ENCODE assay signal across 8 cellular contexts in the genomic region with DNA sequence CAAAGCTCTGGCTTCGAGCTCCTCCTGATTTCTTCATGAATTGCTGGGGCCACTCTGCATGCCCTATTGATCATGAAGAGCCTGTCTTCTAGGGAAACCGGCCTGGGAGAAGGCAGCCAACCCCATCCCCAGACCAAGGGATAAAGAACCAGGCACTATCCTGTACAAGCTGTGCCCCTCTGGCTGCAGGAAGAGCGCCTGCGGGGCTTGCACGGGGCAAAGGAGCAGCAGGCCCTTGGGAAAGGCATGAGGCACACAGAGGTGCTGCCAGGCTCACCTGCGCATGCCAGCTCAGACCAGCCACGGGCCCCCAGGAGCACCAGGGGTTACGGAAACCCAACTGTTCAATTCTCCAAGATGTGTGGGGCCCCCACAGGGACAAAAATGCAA. TPM values are rescaled to one million over a fixed set of nuclear protein-coding genes. Genes with fewer than 3 reads are reported as not detected.
DNase-seq lines count a peak whose midpoint lies in the region; ATAC-seq and TF ChIP-seq lines count a peak whose summit lies in the region.

No MANE protein-coding gene starts in this region.

- H3K27me3 Mint-ChIP-seq in activated CD4-positive, alpha-beta T cell treated with anti-CD3 and anti-CD28 coated beads, Interleukin-2, amount 10 ng/mL, durations not matched to agents 7 days and 5 days, result no peaks in the 10 kb centered on the region
- H3K27me3 Mint-ChIP-seq in activated naive CD8-positive, alpha-beta T cell, result no peaks in the 10 kb centered on the region

- no peak for DNase-seq in activated CD4-positive, alpha-beta T cell treated with anti-CD3 and anti-CD28 coated beads, Interleukin-2, amount 10 ng/mL, durations not matched to agents 7 days and 5 days
- DNase-seq in activated CD4-positive, alpha-beta T cell treated with anti-CD3 and anti-CD28 coated beads for 48 hours, result no peak
- DNase-seq in left lobe of liver (ENCODE audit: low spot score) (peak; percentile 62), thoracic aorta (ENCODE audit: low spot score) (no peak), NCI-H2196 (lab: John Stamatoyannopoulos, UW; ENCODE audit: unreplicated experiment) (no peak), pons (ENCODE audit: low spot score) (no peak)

- H3K36me3 Mint-ChIP-seq in activated CD4-positive, alpha-beta T cell treated with anti-CD3 and anti-CD28 coated beads, Interleukin-2, amount 10 ng/mL, durations not matched to agents 7 days and 5 days (ENCODE audit: low read depth), result no peaks in the 10 kb centered on the region
- H3K36me3 Mint-ChIP-seq in activated naive CD8-positive, alpha-beta T cell, result no peaks in the 10 kb centered on the region

- H3K4me3 ChIP-seq in thoracic aorta, result peak overlapping the region; percentile 93

- no peaks in the 10 kb centered on the region for H3K27me3 ChIP-seq in thoracic aorta (replicated peaks; ENCODE audit: insufficient read depth)

- H3K9me3 ChIP-seq in thoracic aorta, result no peaks in the 10 kb centered on the region

- peak overlapping the region; percentile 83 for H3K4me3 Mint-ChIP-seq in activated CD4-positive, alpha-beta T cell treated with anti-CD3 and anti-CD28 coated beads, Interleukin-2, amount 10 ng/mL, durations not matched to agents 7 days and 5 days
- H3K4me3 Mint-ChIP-seq in activated naive CD8-positive, alpha-beta T cell, result peak overlapping the region; percentile 87

- no peaks in the 10 kb centered on the region for H3K9me3 Mint-ChIP-seq in activated CD4-positive, alpha-beta T cell treated with anti-CD3 and anti-CD28 coated beads, Interleukin-2, amount 10 ng/mL, durations not matched to agents 7 days and 5 days
- H3K9me3 Mint-ChIP-seq in activated naive CD8-positive, alpha-beta T cell (ENCODE audit: low read depth), result no peaks in the 10 kb centered on the region

- peaks cover 48% of the 10 kb centered on the region for H3K4me1 Mint-ChIP-seq in activated CD4-positive, alpha-beta T cell treated with anti-CD3 and anti-CD28 coated beads, Interleukin-2, amount 10 ng/mL, durations not matched to agents 7 days and 5 days
- H3K4me1 Mint-ChIP-seq in activated naive CD8-positive, alpha-beta T cell (ENCODE audit: low read depth), result peaks cover 34% of the 10 kb centered on the region

- ATAC-seq in left lobe of liver (peak; percentile 36), thoracic aorta (ENCODE audit: insufficient number of reproducible peaks, low FRiP score, low read depth) (no peak), HG03432 (IDR thresholded peaks at IDR 0.05; ENCODE audit: unreplicated experiment) (no peak)

- no peak for TF ChIP-seq CTCF in thoracic aorta (IDR thresholded peaks at IDR 0.05)

- peak overlapping the region; percentile 85 for H3K27ac Mint-ChIP-seq in activated CD4-positive, alpha-beta T cell treated with anti-CD3 and anti-CD28 coated beads, Interleukin-2, amount 10 ng/mL, durations not matched to agents 7 days and 5 days
- peak overlapping the region; percentile 87 for H3K27ac Mint-ChIP-seq in activated naive CD8-positive, alpha-beta T cell

- peak overlapping the region; percentile 49 to 79 for H3K27ac ChIP-seq in thoracic aorta

- H3K4me1 ChIP-seq in thoracic aorta (ENCODE audit: control insufficient read depth in 1 of 2, low read depth in 2 of 2), result peaks cover 15 to 34% of the 10 kb centered on the region in 2 donors

- CTCF ChIA-PET in activated CD4-positive, alpha-beta T cell treated with anti-CD3 and anti-CD28 coated beads, Interleukin-2, amount 10 ng/mL, durations not matched to agents 7 days and 5 days (lab: Charles Lee), result interaction anchor here (0.7 to 5.7 kb wide), 23 partner anchors 10 to 1023 kb away, joined by 3 to 68 read pairs (median 3); partner anchors contain the start of genes GON7, LYSET, MOAP1 and UBR7

- POLR2A ChIA-PET in activated CD4-positive, alpha-beta T cell treated with anti-CD3 and anti-CD28 coated beads, Interleukin-2, amount 10 ng/mL, durations not matched to agents 7 days and 5 days (lab: Charles Lee), result no interaction called here

- H3K36me3 ChIP-seq in thoracic aorta, result no peaks in the 10 kb centered on the region

RNA-seq across cellular contexts. Expression of gene ITPK1, which starts 2.1 kb away (rescaled TPM):
- total RNA-seq in activated CD4-positive, alpha-beta T cell treated with anti-CD3 and anti-CD28 coated beads, Interleukin-2, amount 10 ng/mL, durations not matched to agents 7 days and 5 days, result 10 to 100 TPM; 63.7 to 71.0 TPM
- total RNA-seq in left lobe of liver (61.3 TPM), thoracic aorta (10 to 100 TPM; 53.8 to 85.0 TPM)
